In the genomic region with DNA sequence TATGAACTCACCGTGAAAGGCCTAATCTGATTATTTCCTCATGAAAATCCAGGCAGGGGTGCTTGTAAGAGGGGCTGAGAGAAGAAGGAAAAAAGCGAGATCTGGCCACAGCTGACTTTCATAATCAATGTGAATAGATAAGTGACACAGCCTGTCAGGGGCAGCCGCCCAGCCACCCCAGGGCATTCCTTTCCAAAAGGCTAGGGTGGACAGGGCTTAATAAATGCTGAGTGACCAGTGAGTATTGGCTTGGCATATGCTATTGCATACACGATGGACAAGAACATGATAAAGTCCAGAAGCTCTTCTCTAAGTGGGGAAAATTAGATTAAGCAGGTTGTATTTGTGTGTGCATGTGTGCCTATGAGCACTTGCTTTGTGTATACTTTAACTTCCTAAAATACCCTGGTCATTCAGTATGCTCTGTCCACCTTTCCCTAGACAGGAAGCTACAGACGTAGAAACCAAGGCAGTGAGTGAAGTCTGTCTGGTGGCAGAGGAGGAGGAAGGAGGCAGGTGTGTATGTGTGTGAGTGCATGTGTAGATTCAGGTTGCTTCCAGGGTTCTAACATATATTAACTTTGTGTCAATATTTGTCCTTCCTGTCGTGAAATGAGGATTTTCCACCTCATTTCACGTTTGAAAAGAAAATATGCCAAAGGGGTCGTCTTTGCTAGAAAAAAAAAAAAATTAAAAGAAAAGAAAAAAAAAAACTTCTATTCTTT, we compare ENCODE assay signal across 10 cellular contexts.
"Had no signal": no experiment of that assay in that cellular context is flagged by ENCODE, and none has a peak within 500 bp of the region (broad histone marks: within the 10 kb centered on the region; RNA-seq: fewer than 3 reads in every experiment).

No MANE protein-coding gene starts in this region.

- H3K4me3 Mint-ChIP-seq: activated CD8-positive, alpha-beta T cell treated with anti-CD3 and anti-CD28 coated beads, Interleukin-2, amount 10 ng/mL, durations not matched to agents 7 days and 5 days; neural crest cell had no signal

- H3K36me3 ChIP-seq: breast epithelium, ovary had no signal

- ATAC-seq: activated CD8-positive, alpha-beta T cell treated with anti-CD3 and anti-CD28 coated beads, Interleukin-2, amount 10 ng/mL, durations not matched to agents 7 days and 5 days; foreskin keratinocyte had no signal

- H3K9me3 Mint-ChIP-seq: neural crest cell had no signal

- H3K4me3 ChIP-seq: breast epithelium, ovary had no signal

- H3K9me3 ChIP-seq: breast epithelium, ovary had no signal

- H3K27ac ChIP-seq: breast epithelium, foreskin keratinocyte, ovary had no signal

- H3K27ac Mint-ChIP-seq: activated CD8-positive, alpha-beta T cell treated with anti-CD3 and anti-CD28 coated beads, Interleukin-2, amount 10 ng/mL, durations not matched to agents 7 days and 5 days had no signal

- H3K4me1 ChIP-seq: breast epithelium had no signal

- H3K27me3 ChIP-seq: breast epithelium, foreskin keratinocyte, ovary had no signal

- DNase-seq: activated CD4-positive, alpha-beta T cell treated with anti-CD3 and anti-CD28 coated beads for 4 hours; activated CD8-positive, alpha-beta memory T cell treated with anti-CD3 and anti-CD28 coated beads, Interleukin-2, amount 50 U/mL, for 48 hours; activated CD8-positive, alpha-beta T cell treated with anti-CD3 and anti-CD28 coated beads, Interleukin-2, amount 10 ng/mL, durations not matched to agents 7 days and 5 days; aorta; foreskin keratinocyte; head of caudate nucleus; ovary; small intestine had no signal
